ENCODE assay signal across 1 cellular context in genomic region chr17:29569245-29569950, GRCh38.
TF ChIP-seq lines count a peak whose summit lies in the region.

No MANE protein-coding gene starts in this region.

TF ChIP-seq in H1, 55 proteins besides CTCF, POLR2A, EP300 and RAD21:
- no peak for TF ChIP-seq HDAC2 (IDR thresholded peaks at IDR 0.05; ENCODE audit: borderline replicate concordance in 1 of 2, low read depth in 2 of 2, low read length in 2 of 2)
- no peak for TF ChIP-seq GABPA (IDR thresholded peaks at IDR 0.05; ENCODE audit: borderline replicate concordance, insufficient read depth, low read length)
- no peak for TF ChIP-seq SRF (IDR thresholded peaks at IDR 0.05; ENCODE audit: low read depth, low read length)
- no peak for TF ChIP-seq TEAD4 (IDR thresholded peaks at IDR 0.05; ENCODE audit: low read depth, low read length)
- no peak for TF ChIP-seq PHF8 (conservative IDR thresholded peaks at IDR 0.05; ENCODE audit: low read depth, low read length)
- no peak for TF ChIP-seq TCF12 (IDR thresholded peaks at IDR 0.05; ENCODE audit: low read depth, low read length)
- no peak for TF ChIP-seq TAF7 (optimal IDR thresholded peaks at IDR 0.05; ENCODE audit: borderline replicate concordance, low read depth, low read length)
- TF ChIP-seq NANOG (IDR thresholded peaks at IDR 0.05; ENCODE audit: insufficient read depth, low read depth, low read length, poor library complexity, severe bottlenecking): no peak
- TF ChIP-seq USF2 (IDR thresholded peaks at IDR 0.05; ENCODE audit: low read length): no peak
- TF ChIP-seq KDM4A (IDR thresholded peaks at IDR 0.05; ENCODE audit: low read depth, low read length, severe bottlenecking): no peak
- no peak for TF ChIP-seq POLR2AphosphoS5 (IDR thresholded peaks at IDR 0.05; ENCODE audit: low read depth, low read length)
- TF ChIP-seq EGR1 (IDR thresholded peaks at IDR 0.05; ENCODE audit: borderline replicate concordance, low read depth, low read length): no peak
- no peak for TF ChIP-seq CBX8 (IDR thresholded peaks at IDR 0.05; ENCODE audit: borderline replicate concordance, low read depth, low read length)
- no peak for TF ChIP-seq ATF2 (IDR thresholded peaks at IDR 0.05; ENCODE audit: low read length)
- no peak for TF ChIP-seq JUN (IDR thresholded peaks at IDR 0.05; ENCODE audit: low read depth, low read length)
- TF ChIP-seq HDAC6 (IDR thresholded peaks at IDR 0.05; ENCODE audit: low read depth, low read length): no peak
